Comparison of ENCODE assay signal across 8 cellular contexts in genomic region chr4:124111922-124112321, GRCh38.
A peak's percentile ranks its signal among the peaks of the same experiment; 100 is the strongest.
DNase-seq lines count a peak whose midpoint lies in the region; ATAC-seq and TF ChIP-seq lines count a peak whose summit lies in the region.

No MANE protein-coding gene starts in this region.

- WGBS in right lobe of liver (ENCODE audit: insufficient coverage, low coverage, low lambda C conversion rate, missing lambda C conversion rate) = 27% methylated on average over 2 of the region's 2 CpGs

- intact Hi-C loops in right lobe of liver (cut with DNase I) = no loop called here

- H3K4me3 ChIP-seq in right lobe of liver = no peak overlapping the region

- H3K4me1 ChIP-seq in right lobe of liver = no peaks in the 10 kb centered on the region

- peaks cover 21% of the 10 kb centered on the region for H3K4me1 Mint-ChIP-seq in chondrocyte (ENCODE audit: low read depth)
- H3K4me1 Mint-ChIP-seq in activated T-cell treated with anti-CD3 and anti-CD28 coated beads, Interleukin-2, amount 50 U/mL, for 72 hours (ENCODE audit: low read depth) = no peaks in the 10 kb centered on the region
- H3K4me1 Mint-ChIP-seq in activated T-cell treated with anti-CD3 and anti-CD28 coated beads, Interleukin-2, amount 50 U/mL, for 24 hours (ENCODE audit: low read depth) = no peaks in the 10 kb centered on the region

- no peak overlapping the region for H3K27ac ChIP-seq in right lobe of liver

- H3K36me3 Mint-ChIP-seq in chondrocyte (ENCODE audit: low read depth) = no peaks in the 10 kb centered on the region
- no peaks in the 10 kb centered on the region for H3K36me3 Mint-ChIP-seq in activated T-cell treated with anti-CD3 and anti-CD28 coated beads, Interleukin-2, amount 50 U/mL, for 72 hours (ENCODE audit: insufficient read depth in 2 of 2)
- no peaks in the 10 kb centered on the region for H3K36me3 Mint-ChIP-seq in activated T-cell treated with anti-CD3 and anti-CD28 coated beads, Interleukin-2, amount 50 U/mL, for 24 hours (ENCODE audit: low read depth)

- H3K27me3 Mint-ChIP-seq in chondrocyte (ENCODE audit: low read depth) = no peaks in the 10 kb centered on the region
- H3K27me3 Mint-ChIP-seq in activated T-cell treated with anti-CD3 and anti-CD28 coated beads, Interleukin-2, amount 50 U/mL, for 72 hours (ENCODE audit: low read depth) = no peaks in the 10 kb centered on the region
- peaks cover 4% of the 10 kb centered on the region for H3K27me3 Mint-ChIP-seq in activated T-cell treated with anti-CD3 and anti-CD28 coated beads, Interleukin-2, amount 50 U/mL, for 24 hours

- peak; percentile 96 for TF ChIP-seq CTCF in chondrocyte (IDR thresholded peaks at IDR 0.05)
- peak; percentile 51 to 58 (median 56) for TF ChIP-seq CTCF in right lobe of liver (IDR thresholded peaks at IDR 0.05)

- DNase-seq in GM04504 (ENCODE audit: low read depth) (peak; percentile 47), NCI-H69 (lab: John Stamatoyannopoulos, UW) (peak; percentile 56), chondrocyte (ENCODE audit: low spot score) (no peak), right lobe of liver (no peak)
- DNase-seq in activated T-cell treated with anti-CD3 and anti-CD28 coated beads, Interleukin-2, amount 50 U/mL, for 72 hours = no peak
- DNase-seq in activated T-cell treated with anti-CD3 and anti-CD28 coated beads, Interleukin-2, amount 50 U/mL, for 24 hours = no peak

- no peaks in the 10 kb centered on the region for H3K9me3 Mint-ChIP-seq in chondrocyte (ENCODE audit: low read depth)
- no peaks in the 10 kb centered on the region for H3K9me3 Mint-ChIP-seq in activated T-cell treated with anti-CD3 and anti-CD28 coated beads, Interleukin-2, amount 50 U/mL, for 72 hours
- H3K9me3 Mint-ChIP-seq in activated T-cell treated with anti-CD3 and anti-CD28 coated beads, Interleukin-2, amount 50 U/mL, for 24 hours = no peaks in the 10 kb centered on the region

- no peak overlapping the region for H3K4me3 Mint-ChIP-seq in chondrocyte (ENCODE audit: unreplicated experiment)
- no peak overlapping the region for H3K4me3 Mint-ChIP-seq in activated T-cell treated with anti-CD3 and anti-CD28 coated beads, Interleukin-2, amount 50 U/mL, for 72 hours
- no peak overlapping the region for H3K4me3 Mint-ChIP-seq in activated T-cell treated with anti-CD3 and anti-CD28 coated beads, Interleukin-2, amount 50 U/mL, for 24 hours

- H3K36me3 ChIP-seq in right lobe of liver = no peaks in the 10 kb centered on the region

- H3K27ac Mint-ChIP-seq in chondrocyte (ENCODE audit: unreplicated experiment) = peak overlapping the region; percentile 23
- H3K27ac Mint-ChIP-seq in activated T-cell treated with anti-CD3 and anti-CD28 coated beads, Interleukin-2, amount 50 U/mL, for 72 hours = no peak overlapping the region
- H3K27ac Mint-ChIP-seq in activated T-cell treated with anti-CD3 and anti-CD28 coated beads, Interleukin-2, amount 50 U/mL, for 24 hours = no peak overlapping the region

- no peaks in the 10 kb centered on the region for H3K27me3 ChIP-seq in right lobe of liver

- H3K9me3 ChIP-seq in right lobe of liver = no peaks in the 10 kb centered on the region

- TF ChIP-seq POLR2A in right lobe of liver (IDR thresholded peaks at IDR 0.05) = no peak

- ATAC-seq in HG02885 (IDR thresholded peaks at IDR 0.05; ENCODE audit: poor library complexity, unreplicated experiment) (peak; percentile 74), right lobe of liver (peak; percentile 61 to 79 (median 72)), HG02970 (IDR thresholded peaks at IDR 0.05; ENCODE audit: low FRiP score, unreplicated experiment) (no peak)
- ATAC-seq in activated T-cell treated with anti-CD3 and anti-CD28 coated beads, Interleukin-2, amount 50 U/mL, for 72 hours (replicated peaks in 1 of 2) = no peak

Comparison
In these comparisons a context has a peak if more than half of its experiments do, and no peak if none do; other contexts are left out.
1. DNase-seq: peak in GM04504 (single experiment) and NCI-H69 (single experiment); none in chondrocyte (single experiment), right lobe of liver (0 of 3), activated T-cell treated with anti-CD3 and anti-CD28 coated beads, Interleukin-2, amount 50 U/mL, for 72 hours (0 of 2) and activated T-cell treated with anti-CD3 and anti-CD28 coated beads, Interleukin-2, amount 50 U/mL, for 24 hours (single experiment).
2. ATAC-seq: peak in HG02885 (single experiment) and right lobe of liver (4 of 4); none in activated T-cell treated with anti-CD3 and anti-CD28 coated beads, Interleukin-2, amount 50 U/mL, for 72 hours (0 of 2) and HG02970 (single experiment).